Comparison of ENCODE assay signal across 24 cellular contexts in the genomic region with DNA sequence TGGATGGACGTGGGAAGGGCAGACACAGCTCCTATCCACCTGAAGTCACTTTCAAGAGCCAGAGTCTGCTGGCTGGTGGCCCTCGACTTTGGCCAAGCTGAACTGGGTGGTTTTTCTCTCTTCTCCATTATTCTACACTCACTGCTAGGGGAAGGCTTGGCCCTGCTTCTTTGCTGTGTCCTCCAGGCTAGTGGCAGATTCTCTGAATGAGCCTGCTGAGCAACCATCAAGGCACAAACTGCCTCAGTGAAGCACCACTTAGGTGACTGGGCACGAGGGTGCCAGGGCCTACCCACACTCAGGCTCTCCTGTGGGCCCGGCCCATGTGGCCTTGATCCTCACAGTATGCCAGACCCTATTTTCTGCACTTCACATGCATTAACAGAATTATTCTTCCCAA.
A peak's percentile ranks its signal among the peaks of the same experiment; 100 is the strongest.
DNase-seq lines count a peak whose midpoint lies in the region; ATAC-seq and TF ChIP-seq lines count a peak whose summit lies in the region.
"Had no signal": no experiment of that assay in that cellular context is flagged by ENCODE, and none has a peak within 500 bp of the region (broad histone marks: within the 10 kb centered on the region; RNA-seq: fewer than 3 reads in every experiment).

No MANE protein-coding gene starts in this region.

- TF ChIP-seq CTCF in heart right ventricle (IDR thresholded peaks at IDR 0.05) = no peak
- no peak for TF ChIP-seq CTCF in suprapubic skin (IDR thresholded peaks at IDR 0.05)
- no peak for TF ChIP-seq CTCF in body of pancreas (IDR thresholded peaks at IDR 0.05)

- no peak for ATAC-seq in heart right ventricle
- no peak for ATAC-seq in body of pancreas
- no peak for ATAC-seq in GM19035 (IDR thresholded peaks at IDR 0.05; ENCODE audit: unreplicated experiment)
- ATAC-seq: A549 had no signal

- H3K27ac ChIP-seq in heart right ventricle (no peak overlapping the region), suprapubic skin (no peak overlapping the region), body of pancreas (no peak overlapping the region)
- no peak overlapping the region for H3K27ac ChIP-seq in CD4-positive, alpha-beta memory T cell (ENCODE audit: low read depth, low read length)
- H3K27ac ChIP-seq: A549; BLaER1 treated with 17β-estradiol and CSF1 and Interleukin-3, amounts not matched to agents 10 nM and 100 nM had no signal

- CTCF ChIA-PET in CD4-positive, alpha-beta memory T cell (lab: Charles Lee; ENCODE audit: partially characterized antibody) = no interaction called here

- DNase-seq in cardiac septum (ENCODE audit: low spot score) (peak; percentile 26), heart right ventricle (no peak), mesenteric fat pad (ENCODE audit: low spot score) (peak; percentile 67), posterior vena cava (ENCODE audit: low spot score) (peak; percentile 49), suprapubic skin (ENCODE audit: low spot score in 2 of 2) (peak; percentile 7 to 13), body of pancreas (no peak)
- DNase-seq in CD4-positive, alpha-beta memory T cell = no peak
- DNase-seq: 8988T; ACHN; AML-193; BE2C; Calu3; CD4-positive, alpha-beta T cell; COR-L47; DMS79; EL; GDM1; GOT3; HFFc6 had no signal

- WGBS in heart right ventricle, 2 donors = 87 to 100% methylated on average over 4 of the region's 4 CpGs
- 82% methylated on average over 4 of the region's 4 CpGs for WGBS in suprapubic skin
- 75 to 86% methylated on average over 2 to 4 of the region's 4 CpGs for WGBS in body of pancreas, 2 donors

- no peaks in the 10 kb centered on the region for H3K27me3 Mint-ChIP-seq in CD4-positive, alpha-beta memory T cell
- H3K27me3 Mint-ChIP-seq: CD4-positive, alpha-beta T cell had no signal

- H3K36me3 Mint-ChIP-seq in CD4-positive, alpha-beta memory T cell = no peaks in the 10 kb centered on the region
- H3K36me3 Mint-ChIP-seq: CD14-positive monocyte had no signal

- no peak overlapping the region for H3K27ac Mint-ChIP-seq in CD4-positive, alpha-beta memory T cell
- H3K27ac Mint-ChIP-seq: CD14-positive monocyte; CD4-positive, alpha-beta T cell; HFFc6 had no signal

- POLR2A ChIA-PET in CD4-positive, alpha-beta memory T cell (lab: Charles Lee; ENCODE audit: partially characterized antibody) = no interaction called here

- peaks cover 0 to 15% (median 4%) of the 10 kb centered on the region in 9 donors for H3K4me1 ChIP-seq in heart right ventricle
- H3K4me1 ChIP-seq in suprapubic skin = no peaks in the 10 kb centered on the region
- H3K4me1 ChIP-seq in body of pancreas = no peaks in the 10 kb centered on the region
- H3K4me1 ChIP-seq in CD4-positive, alpha-beta memory T cell (ENCODE audit: insufficient read depth, low read length) = no peaks in the 10 kb centered on the region
- H3K4me1 ChIP-seq: A549, HAP-1 had no signal

- TF ChIP-seq EP300 in suprapubic skin (IDR thresholded peaks at IDR 0.05) = no peak

- H3K27me3 ChIP-seq in heart right ventricle (peaks cover 0 to 32% (median 0%) of the 10 kb centered on the region in 7 donors), suprapubic skin (no peaks in the 10 kb centered on the region), body of pancreas (no peaks in the 10 kb centered on the region)
- no peaks in the 10 kb centered on the region for H3K27me3 ChIP-seq in CD4-positive, alpha-beta memory T cell (ENCODE audit: insufficient read depth, low read length)
- H3K27me3 ChIP-seq: BE2C had no signal

- no peaks in the 10 kb centered on the region for H3K4me1 Mint-ChIP-seq in CD4-positive, alpha-beta memory T cell
- H3K4me1 Mint-ChIP-seq: CD14-positive monocyte had no signal

- TF ChIP-seq POLR2A in suprapubic skin (IDR thresholded peaks at IDR 0.05) = no peak
- no peak for TF ChIP-seq POLR2A in body of pancreas (IDR thresholded peaks at IDR 0.05)

- no peak overlapping the region for H3K4me3 Mint-ChIP-seq in CD4-positive, alpha-beta memory T cell
- H3K4me3 Mint-ChIP-seq: CD14-positive monocyte; CD4-positive, alpha-beta T cell; HFFc6 had no signal

- H3K9me3 ChIP-seq in heart right ventricle = no peaks in the 10 kb centered on the region
- no peaks in the 10 kb centered on the region for H3K9me3 ChIP-seq in suprapubic skin
- no peaks in the 10 kb centered on the region for H3K9me3 ChIP-seq in body of pancreas
- H3K9me3 ChIP-seq in CD4-positive, alpha-beta memory T cell (ENCODE audit: control insufficient read depth in 1 of 2, low read length in 2 of 2) = no peaks in the 10 kb centered on the region
- H3K9me3 ChIP-seq: A549; BE2C; BLaER1 treated with 17β-estradiol and CSF1 and Interleukin-3, amounts not matched to agents 10 nM and 100 nM; HAP-1 had no signal

- H3K4me3 ChIP-seq in heart right ventricle (no peak overlapping the region), suprapubic skin (no peak overlapping the region), body of pancreas (no peak overlapping the region)
- no peak overlapping the region for H3K4me3 ChIP-seq in CD4-positive, alpha-beta memory T cell (ENCODE audit: low read length in 2 of 2)
- H3K4me3 ChIP-seq: A549; BLaER1 treated with 17β-estradiol and CSF1 and Interleukin-3, amounts not matched to agents 10 nM and 100 nM; HAP-1 had no signal

- no peaks in the 10 kb centered on the region for H3K9me3 Mint-ChIP-seq in CD4-positive, alpha-beta memory T cell
- H3K9me3 Mint-ChIP-seq: CD4-positive, alpha-beta T cell; HFFc6 had no signal

- no peaks in the 10 kb centered on the region for H3K36me3 ChIP-seq in heart right ventricle
- H3K36me3 ChIP-seq in suprapubic skin = no peaks in the 10 kb centered on the region
- no peaks in the 10 kb centered on the region for H3K36me3 ChIP-seq in body of pancreas (replicated peaks in 1 of 2; ENCODE audit: insufficient read depth in 1 of 2, low read depth in 2 of 2)
- no peaks in the 10 kb centered on the region for H3K36me3 ChIP-seq in CD4-positive, alpha-beta memory T cell (ENCODE audit: insufficient read depth, low read length)
- H3K36me3 ChIP-seq: BE2C; BLaER1 treated with 17β-estradiol and CSF1 and Interleukin-3, amounts not matched to agents 10 nM and 100 nM; HAP-1 had no signal

- intact Hi-C loops in cardiac septum (cut with DNase I) (no loop called here), heart right ventricle (cut with DNase I) (loop anchor here in 2 of 10 donors (10.0 kb wide), 1 partner anchor 212 kb away; no protein-coding TSS in a partner anchor), posterior vena cava (cut with DNase I) (no loop called here), body of pancreas (cut with DNase I) (no loop called here)
- intact Hi-C loops in CD4-positive, alpha-beta memory T cell (cut with micrococcal nuclease) = no loop called here

Comparison
In these comparisons a context has a peak if more than half of its experiments do, and no peak if none do; other contexts are left out.
1. DNase-seq: peak in cardiac septum (single experiment), mesenteric fat pad (single experiment), posterior vena cava (single experiment) and suprapubic skin (2 of 2); none in heart right ventricle (0 of 2), body of pancreas (0 of 4) and CD4-positive, alpha-beta memory T cell (0 of 5).